In the genomic region with DNA sequence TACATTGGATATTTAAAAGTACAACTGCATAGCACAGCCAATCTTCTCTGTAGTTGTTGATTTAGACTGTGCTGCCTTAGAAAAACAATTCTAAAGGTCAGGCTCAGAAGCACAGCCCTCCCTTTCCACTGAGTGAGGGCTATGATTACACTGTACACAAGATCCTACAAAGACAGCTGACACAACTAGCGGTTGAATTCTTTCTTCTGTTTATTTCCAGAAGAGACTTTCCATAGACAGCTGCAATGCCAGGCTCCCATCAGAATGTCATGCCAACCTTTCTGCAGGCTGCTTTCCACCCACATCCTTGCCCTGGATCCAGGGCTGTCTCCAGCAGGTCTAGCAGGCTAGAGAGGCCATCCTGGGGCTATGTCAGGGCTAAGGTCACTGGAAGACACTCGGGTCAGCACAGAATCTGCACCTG, we compare ENCODE assay signal across 16 cellular contexts. TPM values are rescaled to one million over a fixed set of nuclear protein-coding genes. Genes with fewer than 3 reads are reported as not detected.
A peak's percentile ranks its signal among the peaks of the same experiment; 100 is the strongest.
DNase-seq lines count a peak whose midpoint lies in the region; ATAC-seq and TF ChIP-seq lines count a peak whose summit lies in the region.
"Had no signal": no experiment of that assay in that cellular context is flagged by ENCODE, and none has a peak within 500 bp of the region (broad histone marks: within the 10 kb centered on the region; RNA-seq: fewer than 3 reads in every experiment).

No MANE protein-coding gene starts in this region.

- H3K27ac ChIP-seq in colonic mucosa (no peak overlapping the region), muscle layer of colon (ENCODE audit: low read depth, low read length) (peak overlapping the region; percentile 73), substantia nigra (ENCODE audit: low read depth, low read length, poor library complexity, severe bottlenecking) (peak overlapping the region; percentile 81)
- H3K27ac ChIP-seq: KMS-11, neutrophil had no signal

- TF ChIP-seq CTCF in colonic mucosa (IDR thresholded peaks at IDR 0.05): no peak

- peak; percentile 48 for DNase-seq in NCI-H69 (lab: John Stamatoyannopoulos, UW)
- DNase-seq in colonic mucosa: peak; percentile 18
- peak in 1 of 49 donors; percentile 33 for DNase-seq in substantia nigra (lab: John Stamatoyannopoulos, UW)
- no peak for DNase-seq in SK-N-DZ (ENCODE audit: low spot score)
- DNase-seq in activated T-helper 1 cell treated with anti-CD3 and anti-CD28 coated beads, Interleukin-12 subunit alpha, Interleukin-12 subunit beta, Interleukin-2, Interleukin-4 antibody, amounts not matched to agents 30 ng/mL and 10 ng/mL and 1 ng/mL, durations not matched to agents 14 hours and 24 hours and 36 hours (ENCODE audit: low spot score): no peak
- DNase-seq: activated CD4-positive, alpha-beta memory T cell treated with anti-CD3 and anti-CD28 coated beads, Interleukin-2, amount 10 ng/mL, durations not matched to agents 7 days and 5 days; CD8-positive, alpha-beta T cell; cerebellar nuclear complex; stimulated activated CD4-positive, alpha-beta T cell treated with anti-CD3 and anti-CD28 coated beads, Interleukin-4, amount 100 ng/mL, for 1 hour; T1000 had no signal

- ATAC-seq in GM18909 (IDR thresholded peaks at IDR 0.05; ENCODE audit: poor library complexity, unreplicated experiment) (no peak), GM18868 (IDR thresholded peaks at IDR 0.05; ENCODE audit: unreplicated experiment) (no peak)
- ATAC-seq: CD8-positive, alpha-beta T cell had no signal

- H3K36me3 ChIP-seq in colonic mucosa: no peaks in the 10 kb centered on the region
- H3K36me3 ChIP-seq in muscle layer of colon (ENCODE audit: insufficient read depth, low read length): no peaks in the 10 kb centered on the region
- H3K36me3 ChIP-seq: neutrophil had no signal

- no peak overlapping the region for H3K9ac ChIP-seq in colonic mucosa (ENCODE audit: low read depth in 2 of 2, low read length in 2 of 2)
- no peak overlapping the region for H3K9ac ChIP-seq in muscle layer of colon (ENCODE audit: low read length)
- H3K9ac ChIP-seq: KMS-11 had no signal

- H3K4me1 ChIP-seq in colonic mucosa: peaks cover 8% of the 10 kb centered on the region
- H3K4me1 ChIP-seq in muscle layer of colon (ENCODE audit: insufficient read depth, low read length): peaks cover 28% of the 10 kb centered on the region

- no peaks in the 10 kb centered on the region for H3K9me3 Mint-ChIP-seq in activated T-helper 1 cell treated with anti-CD3 and anti-CD28 coated beads, Interleukin-12 subunit alpha, Interleukin-12 subunit beta, Interleukin-2, Interleukin-4 antibody, amounts not matched to agents 30 ng/mL and 10 ng/mL and 1 ng/mL, durations not matched to agents 14 hours and 24 hours and 36 hours
- H3K9me3 Mint-ChIP-seq: activated CD4-positive, alpha-beta memory T cell treated with anti-CD3 and anti-CD28 coated beads, Interleukin-2, amount 10 ng/mL, durations not matched to agents 7 days and 5 days; CD8-positive, alpha-beta T cell; stimulated activated naive CD8-positive, alpha-beta T cell treated with anti-CD3 and anti-CD28 coated beads, Interleukin-15, Interleukin-2, amounts not matched to agents 100 ng/mL and 50 ng/mL, for 24 hours had no signal

- H3K4me3 Mint-ChIP-seq in activated T-helper 1 cell treated with anti-CD3 and anti-CD28 coated beads, Interleukin-12 subunit alpha, Interleukin-12 subunit beta, Interleukin-2, Interleukin-4 antibody, amounts not matched to agents 30 ng/mL and 10 ng/mL and 1 ng/mL, durations not matched to agents 14 hours and 24 hours and 36 hours: no peak overlapping the region
- H3K4me3 Mint-ChIP-seq: activated CD4-positive, alpha-beta memory T cell treated with anti-CD3 and anti-CD28 coated beads, Interleukin-2, amount 10 ng/mL, durations not matched to agents 7 days and 5 days; CD8-positive, alpha-beta T cell; stimulated activated naive CD8-positive, alpha-beta T cell treated with anti-CD3 and anti-CD28 coated beads, Interleukin-15, Interleukin-2, amounts not matched to agents 100 ng/mL and 50 ng/mL, for 24 hours had no signal

- H3K27me3 ChIP-seq in colonic mucosa (no peaks in the 10 kb centered on the region), muscle layer of colon (ENCODE audit: control insufficient read depth in 1 of 2, insufficient read depth in 2 of 2, low read length in 2 of 2) (no peaks in the 10 kb centered on the region)
- H3K27me3 ChIP-seq: neutrophil had no signal

- H3K9me3 ChIP-seq in colonic mucosa (no peaks in the 10 kb centered on the region), muscle layer of colon (ENCODE audit: low read length) (no peaks in the 10 kb centered on the region)
- H3K9me3 ChIP-seq: neutrophil had no signal

- intact Hi-C loops in colonic mucosa (cut with DNase I): no loop called here
- intact Hi-C loops in activated T-helper 1 cell treated with anti-CD3 and anti-CD28 coated beads, Interleukin-12 subunit alpha, Interleukin-12 subunit beta, Interleukin-2, Interleukin-4 antibody, amounts not matched to agents 30 ng/mL and 10 ng/mL and 1 ng/mL, durations not matched to agents 14 hours and 24 hours and 36 hours (cut with micrococcal nuclease): no loop called here

- no peak overlapping the region for H3K27ac Mint-ChIP-seq in activated T-helper 1 cell treated with anti-CD3 and anti-CD28 coated beads, Interleukin-12 subunit alpha, Interleukin-12 subunit beta, Interleukin-2, Interleukin-4 antibody, amounts not matched to agents 30 ng/mL and 10 ng/mL and 1 ng/mL, durations not matched to agents 14 hours and 24 hours and 36 hours
- H3K27ac Mint-ChIP-seq: activated CD4-positive, alpha-beta memory T cell treated with anti-CD3 and anti-CD28 coated beads, Interleukin-2, amount 10 ng/mL, durations not matched to agents 7 days and 5 days; CD8-positive, alpha-beta T cell; stimulated activated naive CD8-positive, alpha-beta T cell treated with anti-CD3 and anti-CD28 coated beads, Interleukin-15, Interleukin-2, amounts not matched to agents 100 ng/mL and 50 ng/mL, for 24 hours had no signal

- H3K4me3 ChIP-seq in colonic mucosa (no peak overlapping the region), muscle layer of colon (ENCODE audit: low read depth in 1 of 2, low read length in 2 of 2) (no peak overlapping the region)

- no peaks in the 10 kb centered on the region for H3K4me1 Mint-ChIP-seq in activated T-helper 1 cell treated with anti-CD3 and anti-CD28 coated beads, Interleukin-12 subunit alpha, Interleukin-12 subunit beta, Interleukin-2, Interleukin-4 antibody, amounts not matched to agents 30 ng/mL and 10 ng/mL and 1 ng/mL, durations not matched to agents 14 hours and 24 hours and 36 hours (ENCODE audit: low read depth)
- H3K4me1 Mint-ChIP-seq: activated CD4-positive, alpha-beta memory T cell treated with anti-CD3 and anti-CD28 coated beads, Interleukin-2, amount 10 ng/mL, durations not matched to agents 7 days and 5 days had no signal

- no peaks in the 10 kb centered on the region for H3K27me3 Mint-ChIP-seq in activated T-helper 1 cell treated with anti-CD3 and anti-CD28 coated beads, Interleukin-12 subunit alpha, Interleukin-12 subunit beta, Interleukin-2, Interleukin-4 antibody, amounts not matched to agents 30 ng/mL and 10 ng/mL and 1 ng/mL, durations not matched to agents 14 hours and 24 hours and 36 hours (ENCODE audit: insufficient read depth)
- H3K27me3 Mint-ChIP-seq: activated CD4-positive, alpha-beta memory T cell treated with anti-CD3 and anti-CD28 coated beads, Interleukin-2, amount 10 ng/mL, durations not matched to agents 7 days and 5 days; stimulated activated naive CD8-positive, alpha-beta T cell treated with anti-CD3 and anti-CD28 coated beads, Interleukin-15, Interleukin-2, amounts not matched to agents 100 ng/mL and 50 ng/mL, for 24 hours had no signal

- H3K36me3 Mint-ChIP-seq in activated T-helper 1 cell treated with anti-CD3 and anti-CD28 coated beads, Interleukin-12 subunit alpha, Interleukin-12 subunit beta, Interleukin-2, Interleukin-4 antibody, amounts not matched to agents 30 ng/mL and 10 ng/mL and 1 ng/mL, durations not matched to agents 14 hours and 24 hours and 36 hours (ENCODE audit: low read depth): no peaks in the 10 kb centered on the region
- H3K36me3 Mint-ChIP-seq: CD8-positive, alpha-beta T cell had no signal

RNA-seq across cellular contexts. Expression of gene FAM13C, which starts 39.3 kb away (rescaled TPM):
- 1 to 10 TPM; 1.0 to 2.5 TPM for total RNA-seq in colonic mucosa
- 6.2 and 8.8 TPM in 2 replicates for polyA plus RNA-seq in SK-N-DZ (2014; cell fraction: cytosol; rRNA removed)
- 5.5 and 7.0 TPM in 2 replicates for polyA plus RNA-seq in SK-N-DZ (2014; cell fraction: nucleus; rRNA removed)
- total RNA-seq in activated T-helper 1 cell treated with anti-CD3 and anti-CD28 coated beads, Interleukin-12 subunit alpha, Interleukin-12 subunit beta, Interleukin-2, Interleukin-4 antibody, amounts not matched to agents 30 ng/mL and 10 ng/mL and 1 ng/mL, durations not matched to agents 14 hours and 24 hours and 36 hours: not detected in 2 replicates
- total RNA-seq: activated CD4-positive, alpha-beta memory T cell treated with anti-CD3 and anti-CD28 coated beads, Interleukin-2, amount 10 ng/mL, durations not matched to agents 7 days and 5 days; CD8-positive, alpha-beta T cell had no signal

Comparison
In these comparisons a context has a peak if more than half of its experiments do, and no peak if none do; other contexts are left out.
1. DNase-seq: peak in NCI-H69 (single experiment) and colonic mucosa (single experiment); none in SK-N-DZ (single experiment) and activated T-helper 1 cell treated with anti-CD3 and anti-CD28 coated beads, Interleukin-12 subunit alpha, Interleukin-12 subunit beta, Interleukin-2, Interleukin-4 antibody, amounts not matched to agents 30 ng/mL and 10 ng/mL and 1 ng/mL, durations not matched to agents 14 hours and 24 hours and 36 hours (single experiment).